Comparison of ENCODE assay signal across 21 cellular contexts in genomic region chr17:73145641-73146040, GRCh38. TPM values are rescaled to one million over a fixed set of nuclear protein-coding genes. Genes with fewer than 3 reads are reported as not detected.
"Had no signal": no experiment of that assay in that cellular context is flagged by ENCODE, and none has a peak within 500 bp of the region (broad histone marks: within the 10 kb centered on the region; RNA-seq: fewer than 3 reads in every experiment).

No MANE protein-coding gene starts in this region.

- H3K4me1 ChIP-seq: Peyer's patch, SJCRH30 had no signal

- H3K27me3 ChIP-seq: MG63, Peyer's patch had no signal

- H3K9me3 ChIP-seq: Peyer's patch, SJCRH30 had no signal

- H3K36me3 ChIP-seq: MG63, Peyer's patch, SJCRH30 had no signal

- DNase-seq: MG63, NCI-H1092, NCI-H1105 treated with DMSO at 0.1 percent for 48 hours, NCI-H1417 treated with DMSO at 0.1 percent for 48 hours, NCI-H146, NCI-H1694 treated with DMSO at 0.1 percent for 48 hours, NCI-H1930, NCI-H2081, NCI-H2107, NCI-H2227 treated with DMSO at 0.1 percent for 48 hours, NCI-H524, NCI-H526 treated with DMSO at 0.1 percent for 48 hours, NCI-H748 treated with DMSO at 0.1 percent for 48 hours, OCI-M1, PC-9, Peyer's patch, SHP77 treated with DMSO at 0.1 percent for 48 hours, SJCRH30 had no signal

- ATAC-seq: K562, Right ventricle myocardium inferior, SK-N-SH treated with all-trans-retinoic acid at 6 μM for 48 hours had no signal

- H3K4me3 ChIP-seq: K562, MG63, PC-9, Peyer's patch, SJCRH30 had no signal

- H3K4me2 ChIP-seq: PC-9 had no signal

- H3K27ac ChIP-seq: PC-9, Peyer's patch, SJCRH30 had no signal

RNA-seq across cellular contexts. Expression of gene SSTR2, which starts 19.2 kb away (rescaled TPM):
- total RNA-seq: K562, PC-9 had no signal
